ENCODE assay signal across 1 cellular context in the genomic region with DNA sequence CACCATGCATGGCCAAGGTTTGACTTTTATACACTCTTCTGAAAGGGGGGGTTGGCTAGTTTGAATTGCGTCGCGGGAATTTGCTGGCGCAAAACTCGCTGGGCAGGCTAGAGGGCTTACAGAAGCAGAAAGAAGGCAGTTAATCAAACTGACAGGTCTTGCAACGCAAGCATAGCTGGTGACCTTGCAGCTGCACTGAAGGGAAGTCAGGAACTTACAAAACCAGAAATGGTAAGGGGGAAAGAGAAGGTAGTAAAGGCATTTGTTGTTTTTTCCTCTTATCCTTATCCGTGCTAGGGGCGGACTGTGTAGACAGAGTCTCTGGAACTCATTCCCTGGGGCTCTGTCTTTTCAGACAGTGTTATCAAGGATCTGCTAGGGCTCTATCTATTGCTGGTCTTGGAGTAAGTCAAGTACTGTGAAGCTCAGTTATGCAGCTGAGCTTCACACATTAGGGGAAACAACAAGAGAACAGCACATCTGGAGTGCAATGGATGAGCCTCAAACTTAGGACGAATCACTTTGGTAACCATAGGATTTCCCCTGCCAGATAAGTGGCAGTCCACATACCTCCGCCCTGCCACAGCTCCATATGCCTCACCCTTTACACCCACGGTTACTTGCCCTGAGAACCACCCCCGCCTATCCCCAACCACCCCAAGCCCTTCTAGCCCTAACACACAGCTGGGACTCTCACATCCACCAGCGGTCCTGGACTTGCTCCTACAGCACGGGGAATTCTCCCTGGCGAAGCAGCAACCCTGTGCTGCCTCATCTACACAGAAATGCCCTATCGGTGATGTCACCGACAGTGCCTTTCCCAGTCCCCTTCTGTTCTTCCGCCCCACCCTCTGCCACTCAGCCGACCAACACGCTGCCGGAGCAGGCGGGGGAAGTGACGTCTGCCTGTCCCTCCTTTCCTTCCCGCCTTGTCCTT.
TF ChIP-seq lines count a peak whose summit lies in the region.

No MANE protein-coding gene starts in this region.

TF ChIP-seq in HEK293, 187 proteins besides CTCF, POLR2A, EP300 and RAD21 (continued from another document and continues in another):
- TF ChIP-seq ZSCAN18 (tag by site-specific recombination; IDR thresholded peaks at IDR 0.05) (no peak), ZNF175 (tag by site-specific recombination; IDR thresholded peaks at IDR 0.05) (no peak), ZNF433 (tag by site-specific recombination; IDR thresholded peaks at IDR 0.05; ENCODE audit: low read depth) (no peak), PBX3 (CRISPR knock-in tag; IDR thresholded peaks at IDR 0.05) (no peak), ZNF311 (tag by site-specific recombination; IDR thresholded peaks at IDR 0.05; ENCODE audit: borderline replicate concordance) (no peak), ZSCAN16 (tag by site-specific recombination; IDR thresholded peaks at IDR 0.05) (no peak), ZNF132 (tag by site-specific recombination; IDR thresholded peaks at IDR 0.05; ENCODE audit: borderline replicate concordance) (no peak), HOXD13 (CRISPR knock-in tag; IDR thresholded peaks at IDR 0.05; ENCODE audit: borderline replicate concordance) (no peak), YY1 (tag by site-specific recombination; IDR thresholded peaks at IDR 0.05) (no peak), ZNF335 (tag by site-specific recombination; conservative IDR thresholded peaks at IDR 0.05) (peak; percentile 53; the same call in 1 of the 2 replicates), EGR2 (tag by site-specific recombination; IDR thresholded peaks at IDR 0.05; ENCODE audit: low read depth) (peak; percentile 69), ZNF37A (tag by site-specific recombination; IDR thresholded peaks at IDR 0.05) (no peak), ZNF16 (tag by site-specific recombination; IDR thresholded peaks at IDR 0.05; ENCODE audit: low read depth) (no peak), ZNF169 (tag by site-specific recombination; IDR thresholded peaks at IDR 0.05) (no peak), ZNF146 (tag by site-specific recombination; IDR thresholded peaks at IDR 0.05) (no peak), MEIS1 (CRISPR knock-in tag; IDR thresholded peaks at IDR 0.05; ENCODE audit: borderline replicate concordance) (no peak), IKZF3 (tag by site-specific recombination; IDR thresholded peaks at IDR 0.05) (peak; percentile 74), ZNF558 (tag by site-specific recombination; IDR thresholded peaks at IDR 0.05) (no peak), ZNF560 (tag by site-specific recombination; IDR thresholded peaks at IDR 0.05; ENCODE audit: borderline replicate concordance) (no peak), ZNF677 (tag by site-specific recombination; IDR thresholded peaks at IDR 0.05) (no peak), HOXC10 (CRISPR knock-in tag; IDR thresholded peaks at IDR 0.05) (no peak), ZNF626 (tag by site-specific recombination; IDR thresholded peaks at IDR 0.05) (no peak), ZNF521 (tag by site-specific recombination; IDR thresholded peaks at IDR 0.05) (no peak), PRDM10 (tag by site-specific recombination; IDR thresholded peaks at IDR 0.05) (peak; percentile 57), ZNF155 (tag by site-specific recombination; IDR thresholded peaks at IDR 0.05) (no peak), ZNF501 (tag by site-specific recombination; IDR thresholded peaks at IDR 0.05) (no peak), ZNF768 (tag by site-specific recombination; IDR thresholded peaks at IDR 0.05) (no peak), ZNF76 (tag by site-specific recombination; IDR thresholded peaks at IDR 0.05; ENCODE audit: borderline replicate concordance, low read depth) (peak; percentile 68; the same call in 1 of the 2 replicates), ZBTB8A (tag by site-specific recombination; IDR thresholded peaks at IDR 0.05) (peak; percentile 52), ZNF514 (tag by site-specific recombination; IDR thresholded peaks at IDR 0.05) (no peak)
- TF ChIP-seq, protein P1, sequence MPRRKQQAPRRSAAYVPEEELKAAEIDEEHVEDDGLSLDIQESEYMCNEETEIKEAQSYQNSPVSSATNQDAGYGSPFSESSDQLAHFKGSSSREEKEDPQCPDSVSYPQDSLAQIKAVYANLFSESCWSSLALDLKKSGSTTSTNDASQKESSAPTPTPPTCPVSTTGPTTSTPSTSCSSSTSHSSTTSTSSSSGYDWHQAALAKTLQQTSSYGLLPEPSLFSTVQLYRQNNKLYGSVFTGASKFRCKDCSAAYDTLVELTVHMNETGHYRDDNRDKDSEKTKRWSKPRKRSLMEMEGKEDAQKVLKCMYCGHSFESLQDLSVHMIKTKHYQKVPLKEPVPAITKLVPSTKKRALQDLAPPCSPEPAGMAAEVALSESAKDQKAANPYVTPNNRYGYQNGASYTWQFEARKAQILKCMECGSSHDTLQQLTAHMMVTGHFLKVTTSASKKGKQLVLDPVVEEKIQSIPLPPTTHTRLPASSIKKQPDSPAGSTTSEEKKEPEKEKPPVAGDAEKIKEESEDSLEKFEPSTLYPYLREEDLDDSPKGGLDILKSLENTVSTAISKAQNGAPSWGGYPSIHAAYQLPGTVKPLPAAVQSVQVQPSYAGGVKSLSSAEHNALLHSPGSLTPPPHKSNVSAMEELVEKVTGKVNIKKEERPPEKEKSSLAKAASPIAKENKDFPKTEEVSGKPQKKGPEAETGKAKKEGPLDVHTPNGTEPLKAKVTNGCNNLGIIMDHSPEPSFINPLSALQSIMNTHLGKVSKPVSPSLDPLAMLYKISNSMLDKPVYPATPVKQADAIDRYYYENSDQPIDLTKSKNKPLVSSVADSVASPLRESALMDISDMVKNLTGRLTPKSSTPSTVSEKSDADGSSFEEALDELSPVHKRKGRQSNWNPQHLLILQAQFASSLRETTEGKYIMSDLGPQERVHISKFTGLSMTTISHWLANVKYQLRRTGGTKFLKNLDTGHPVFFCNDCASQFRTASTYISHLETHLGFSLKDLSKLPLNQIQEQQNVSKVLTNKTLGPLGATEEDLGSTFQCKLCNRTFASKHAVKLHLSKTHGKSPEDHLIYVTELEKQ (tag by site-specific recombination; IDR thresholded peaks at IDR 0.05; ENCODE audit: borderline replicate concordance), result no peak
- TF ChIP-seq, protein P2, sequence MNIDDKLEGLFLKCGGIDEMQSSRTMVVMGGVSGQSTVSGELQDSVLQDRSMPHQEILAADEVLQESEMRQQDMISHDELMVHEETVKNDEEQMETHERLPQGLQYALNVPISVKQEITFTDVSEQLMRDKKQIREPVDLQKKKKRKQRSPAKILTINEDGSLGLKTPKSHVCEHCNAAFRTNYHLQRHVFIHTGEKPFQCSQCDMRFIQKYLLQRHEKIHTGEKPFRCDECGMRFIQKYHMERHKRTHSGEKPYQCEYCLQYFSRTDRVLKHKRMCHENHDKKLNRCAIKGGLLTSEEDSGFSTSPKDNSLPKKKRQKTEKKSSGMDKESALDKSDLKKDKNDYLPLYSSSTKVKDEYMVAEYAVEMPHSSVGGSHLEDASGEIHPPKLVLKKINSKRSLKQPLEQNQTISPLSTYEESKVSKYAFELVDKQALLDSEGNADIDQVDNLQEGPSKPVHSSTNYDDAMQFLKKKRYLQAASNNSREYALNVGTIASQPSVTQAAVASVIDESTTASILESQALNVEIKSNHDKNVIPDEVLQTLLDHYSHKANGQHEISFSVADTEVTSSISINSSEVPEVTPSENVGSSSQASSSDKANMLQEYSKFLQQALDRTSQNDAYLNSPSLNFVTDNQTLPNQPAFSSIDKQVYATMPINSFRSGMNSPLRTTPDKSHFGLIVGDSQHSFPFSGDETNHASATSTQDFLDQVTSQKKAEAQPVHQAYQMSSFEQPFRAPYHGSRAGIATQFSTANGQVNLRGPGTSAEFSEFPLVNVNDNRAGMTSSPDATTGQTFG (tag by site-specific recombination; IDR thresholded peaks at IDR 0.05; ENCODE audit: borderline replicate concordance), result no peak
- TF ChIP-seq, protein P3, sequence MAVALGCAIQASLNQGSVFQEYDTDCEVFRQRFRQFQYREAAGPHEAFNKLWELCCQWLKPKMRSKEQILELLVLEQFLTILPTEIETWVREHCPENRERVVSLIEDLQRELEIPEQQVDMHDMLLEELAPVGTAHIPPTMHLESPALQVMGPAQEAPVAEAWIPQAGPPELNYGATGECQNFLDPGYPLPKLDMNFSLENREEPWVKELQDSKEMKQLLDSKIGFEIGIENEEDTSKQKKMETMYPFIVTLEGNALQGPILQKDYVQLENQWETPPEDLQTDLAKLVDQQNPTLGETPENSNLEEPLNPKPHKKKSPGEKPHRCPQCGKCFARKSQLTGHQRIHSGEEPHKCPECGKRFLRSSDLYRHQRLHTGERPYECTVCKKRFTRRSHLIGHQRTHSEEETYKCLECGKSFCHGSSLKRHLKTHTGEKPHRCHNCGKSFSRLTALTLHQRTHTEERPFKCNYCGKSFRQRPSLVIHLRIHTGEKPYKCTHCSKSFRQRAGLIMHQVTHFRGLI (tag by site-specific recombination; IDR thresholded peaks at IDR 0.05), result no peak
- TF ChIP-seq, protein P4, sequence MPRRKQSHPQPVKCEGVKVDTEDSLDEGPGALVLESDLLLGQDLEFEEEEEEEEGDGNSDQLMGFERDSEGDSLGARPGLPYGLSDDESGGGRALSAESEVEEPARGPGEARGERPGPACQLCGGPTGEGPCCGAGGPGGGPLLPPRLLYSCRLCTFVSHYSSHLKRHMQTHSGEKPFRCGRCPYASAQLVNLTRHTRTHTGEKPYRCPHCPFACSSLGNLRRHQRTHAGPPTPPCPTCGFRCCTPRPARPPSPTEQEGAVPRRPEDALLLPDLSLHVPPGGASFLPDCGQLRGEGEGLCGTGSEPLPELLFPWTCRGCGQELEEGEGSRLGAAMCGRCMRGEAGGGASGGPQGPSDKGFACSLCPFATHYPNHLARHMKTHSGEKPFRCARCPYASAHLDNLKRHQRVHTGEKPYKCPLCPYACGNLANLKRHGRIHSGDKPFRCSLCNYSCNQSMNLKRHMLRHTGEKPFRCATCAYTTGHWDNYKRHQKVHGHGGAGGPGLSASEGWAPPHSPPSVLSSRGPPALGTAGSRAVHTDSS (tag by site-specific recombination; IDR thresholded peaks at IDR 0.05), result no peak
- TF ChIP-seq, protein P5, sequence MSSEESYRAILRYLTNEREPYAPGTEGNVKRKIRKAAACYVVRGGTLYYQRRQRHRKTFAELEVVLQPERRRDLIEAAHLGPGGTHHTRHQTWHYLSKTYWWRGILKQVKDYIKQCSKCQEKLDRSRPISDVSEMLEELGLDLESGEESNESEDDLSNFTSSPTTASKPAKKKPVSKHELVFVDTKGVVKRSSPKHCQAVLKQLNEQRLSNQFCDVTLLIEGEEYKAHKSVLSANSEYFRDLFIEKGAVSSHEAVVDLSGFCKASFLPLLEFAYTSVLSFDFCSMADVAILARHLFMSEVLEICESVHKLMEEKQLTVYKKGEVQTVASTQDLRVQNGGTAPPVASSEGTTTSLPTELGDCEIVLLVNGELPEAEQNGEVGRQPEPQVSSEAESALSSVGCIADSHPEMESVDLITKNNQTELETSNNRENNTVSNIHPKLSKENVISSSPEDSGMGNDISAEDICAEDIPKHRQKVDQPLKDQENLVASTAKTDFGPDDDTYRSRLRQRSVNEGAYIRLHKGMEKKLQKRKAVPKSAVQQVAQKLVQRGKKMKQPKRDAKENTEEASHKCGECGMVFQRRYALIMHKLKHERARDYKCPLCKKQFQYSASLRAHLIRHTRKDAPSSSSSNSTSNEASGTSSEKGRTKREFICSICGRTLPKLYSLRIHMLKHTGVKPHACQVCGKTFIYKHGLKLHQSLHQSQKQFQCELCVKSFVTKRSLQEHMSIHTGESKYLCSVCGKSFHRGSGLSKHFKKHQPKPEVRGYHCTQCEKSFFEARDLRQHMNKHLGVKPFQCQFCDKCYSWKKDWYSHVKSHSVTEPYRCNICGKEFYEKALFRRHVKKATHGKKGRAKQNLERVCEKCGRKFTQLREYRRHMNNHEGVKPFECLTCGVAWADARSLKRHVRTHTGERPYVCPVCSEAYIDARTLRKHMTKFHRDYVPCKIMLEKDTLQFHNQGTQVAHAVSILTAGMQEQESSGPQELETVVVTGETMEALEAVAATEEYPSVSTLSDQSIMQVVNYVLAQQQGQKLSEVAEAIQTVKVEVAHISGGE (tag by site-specific recombination; conservative IDR thresholded peaks at IDR 0.05; ENCODE audit: low read depth), result peak; percentile 80
